Comparison of ENCODE assay signal across 24 cellular contexts in genomic region chr21:44995257-44995941, GRCh38. TPM values are rescaled to one million over a fixed set of nuclear protein-coding genes. Genes with fewer than 3 reads are reported as not detected.
DNase-seq lines count a peak whose midpoint lies in the region; ATAC-seq lines count a peak whose summit lies in the region.
"Had no signal": no experiment of that assay in that cellular context is flagged by ENCODE, and none has a peak within 500 bp of the region (broad histone marks: within the 10 kb centered on the region; RNA-seq: fewer than 3 reads in every experiment).

No MANE protein-coding gene starts in this region.

- H3K27me3 ChIP-seq in BLaER1 (no peaks in the 10 kb centered on the region), esophagus (ENCODE audit: control insufficient read depth in 1 of 2, insufficient read depth in 2 of 2, low read length in 2 of 2) (no peaks in the 10 kb centered on the region), muscle layer of colon (ENCODE audit: control insufficient read depth in 1 of 2, insufficient read depth in 2 of 2, low read length in 2 of 2) (no peaks in the 10 kb centered on the region)
- H3K27me3 ChIP-seq: colonic mucosa, upper lobe of left lung had no signal

- H3K4me1 ChIP-seq in BLaER1: peaks cover 100% of the 10 kb centered on the region
- peaks cover 8 to 28% of the 10 kb centered on the region in 2 donors for H3K4me1 ChIP-seq in esophagus (ENCODE audit: control insufficient read depth in 2 of 2, insufficient read depth in 2 of 2, low read length in 1 of 2)
- peaks cover 54% of the 10 kb centered on the region for H3K4me1 ChIP-seq in muscle layer of colon (ENCODE audit: insufficient read depth, low read length)
- H3K4me1 ChIP-seq: colonic mucosa had no signal

- DNase-seq in stimulated activated naive B cell treated with anti-CD40 and anti-IgM and Interleukin-4, amounts not matched to agents 10 μg/mL and 1 μg/mL and 100 μg/mL, for 72 hours: no peak
- DNase-seq in occipital lobe (lab: John Stamatoyannopoulos, UW) (no peak), COLO668 (lab: John Stamatoyannopoulos, UW; ENCODE audit: unreplicated experiment) (no peak), UCSD-AML1 (lab: John Stamatoyannopoulos, UW; ENCODE audit: unreplicated experiment) (no peak), DMS79 treated with DMSO at 0.1 percent for 48 hours (lab: John Stamatoyannopoulos, UW) (no peak)
- DNase-seq: activated CD4-positive, alpha-beta T cell treated with anti-CD3 and anti-CD28 coated beads, Interleukin-2, amount 10 ng/mL, durations not matched to agents 7 days and 5 days; activated CD8-positive, alpha-beta memory T cell treated with anti-CD3 and anti-CD28 coated beads, Interleukin-2, amount 10 ng/mL, durations not matched to agents 7 days and 5 days; activated naive CD4-positive, alpha-beta T cell treated with anti-CD3 and anti-CD28 coated beads for 36 hours; activated T-cell treated with anti-CD3 and anti-CD28 coated beads, Interleukin-2, amount 50 U/mL, for 72 hours; colonic mucosa; Karpas-422; MV-4-11; NCI-H526 treated with DMSO at 0.1 percent for 48 hours; retina; stimulated activated naive CD8-positive, alpha-beta T cell treated with anti-CD3 and anti-CD28 coated beads, Interleukin-15, Interleukin-2, amounts not matched to agents 100 U/mL and 50 U/mL, for 24 hours; T-helper 2 cell; WERI-Rb-1 had no signal

- H3K4me3 ChIP-seq in BLaER1: peak overlapping the region; percentile 25; the same call in 1 of the 2 replicates
- no peak overlapping the region for H3K4me3 ChIP-seq in esophagus (ENCODE audit: low read depth in 1 of 2, low read length in 2 of 2)
- H3K4me3 ChIP-seq in muscle layer of colon (ENCODE audit: low read depth in 1 of 2, low read length in 2 of 2): no peak overlapping the region
- H3K4me3 ChIP-seq: colonic mucosa, SK-N-MC, upper lobe of left lung had no signal

- H3K4me3 Mint-ChIP-seq in stimulated activated naive B cell treated with anti-CD40 and anti-IgM and Interleukin-4, amounts not matched to agents 10 μg/mL and 1 μg/mL and 100 μg/mL, for 72 hours: no peak overlapping the region
- H3K4me3 Mint-ChIP-seq: activated CD4-positive, alpha-beta T cell treated with anti-CD3 and anti-CD28 coated beads, Interleukin-2, amount 10 ng/mL, durations not matched to agents 7 days and 5 days; activated CD8-positive, alpha-beta memory T cell treated with anti-CD3 and anti-CD28 coated beads, Interleukin-2, amount 10 ng/mL, durations not matched to agents 7 days and 5 days; activated naive CD4-positive, alpha-beta T cell treated with anti-CD3 and anti-CD28 coated beads for 36 hours; activated T-cell treated with anti-CD3 and anti-CD28 coated beads, Interleukin-2, amount 50 U/mL, for 72 hours; B cell; memory B cell had no signal

- H3K27me3 Mint-ChIP-seq in stimulated activated naive B cell treated with anti-CD40 and anti-IgM and Interleukin-4, amounts not matched to agents 10 μg/mL and 1 μg/mL and 100 μg/mL, for 72 hours: peaks cover 28 to 31% of the 10 kb centered on the region in 2 donors
- H3K27me3 Mint-ChIP-seq: activated CD4-positive, alpha-beta T cell treated with anti-CD3 and anti-CD28 coated beads, Interleukin-2, amount 10 ng/mL, durations not matched to agents 7 days and 5 days; activated CD8-positive, alpha-beta memory T cell treated with anti-CD3 and anti-CD28 coated beads, Interleukin-2, amount 10 ng/mL, durations not matched to agents 7 days and 5 days had no signal

- H3K4me1 Mint-ChIP-seq in stimulated activated naive B cell treated with anti-CD40 and anti-IgM and Interleukin-4, amounts not matched to agents 10 μg/mL and 1 μg/mL and 100 μg/mL, for 72 hours: peaks cover 14 to 26% of the 10 kb centered on the region in 2 donors
- H3K4me1 Mint-ChIP-seq: activated CD4-positive, alpha-beta T cell treated with anti-CD3 and anti-CD28 coated beads, Interleukin-2, amount 10 ng/mL, durations not matched to agents 7 days and 5 days; activated CD8-positive, alpha-beta memory T cell treated with anti-CD3 and anti-CD28 coated beads, Interleukin-2, amount 10 ng/mL, durations not matched to agents 7 days and 5 days had no signal

- no peaks in the 10 kb centered on the region for H4K20me1 ChIP-seq in BLaER1

- H3K27ac Mint-ChIP-seq in stimulated activated naive B cell treated with anti-CD40 and anti-IgM and Interleukin-4, amounts not matched to agents 10 μg/mL and 1 μg/mL and 100 μg/mL, for 72 hours: peak overlapping the region; percentile 31
- H3K27ac Mint-ChIP-seq: activated CD4-positive, alpha-beta T cell treated with anti-CD3 and anti-CD28 coated beads, Interleukin-2, amount 10 ng/mL, durations not matched to agents 7 days and 5 days; activated CD8-positive, alpha-beta memory T cell treated with anti-CD3 and anti-CD28 coated beads, Interleukin-2, amount 10 ng/mL, durations not matched to agents 7 days and 5 days; activated naive CD4-positive, alpha-beta T cell treated with anti-CD3 and anti-CD28 coated beads for 36 hours; activated T-cell treated with anti-CD3 and anti-CD28 coated beads, Interleukin-2, amount 50 U/mL, for 72 hours; B cell; memory B cell had no signal

- 62 to 73% methylated on average over 26 of the region's 26 CpGs for WGBS in esophagus, 2 donors

- H3K36me3 Mint-ChIP-seq in stimulated activated naive B cell treated with anti-CD40 and anti-IgM and Interleukin-4, amounts not matched to agents 10 μg/mL and 1 μg/mL and 100 μg/mL, for 72 hours: no peaks in the 10 kb centered on the region
- H3K36me3 Mint-ChIP-seq: activated CD8-positive, alpha-beta memory T cell treated with anti-CD3 and anti-CD28 coated beads, Interleukin-2, amount 10 ng/mL, durations not matched to agents 7 days and 5 days; memory B cell had no signal

- no peaks in the 10 kb centered on the region for H3K9me3 ChIP-seq in BLaER1
- H3K9me3 ChIP-seq in esophagus (ENCODE audit: control insufficient read depth in 2 of 2, insufficient read depth in 1 of 2, low read depth in 1 of 2, low read length in 1 of 2): no peaks in the 10 kb centered on the region
- H3K9me3 ChIP-seq in muscle layer of colon (ENCODE audit: low read length): no peaks in the 10 kb centered on the region
- H3K9me3 ChIP-seq: colonic mucosa, upper lobe of left lung had no signal

- no peak for ATAC-seq in stimulated activated naive B cell treated with anti-CD40 and anti-IgM and Interleukin-4, amounts not matched to agents 10 μg/mL and 1 μg/mL and 100 μg/mL, for 72 hours (replicated peaks)
- ATAC-seq: activated CD8-positive, alpha-beta memory T cell treated with anti-CD3 and anti-CD28 coated beads, Interleukin-2, amount 10 ng/mL, durations not matched to agents 7 days and 5 days; activated T-cell treated with anti-CD3 and anti-CD28 coated beads, Interleukin-2, amount 50 U/mL, for 72 hours; stimulated activated naive CD8-positive, alpha-beta T cell treated with anti-CD3 and anti-CD28 coated beads, Interleukin-15, Interleukin-2, amounts not matched to agents 100 U/mL and 50 U/mL, for 24 hours had no signal

- no peaks in the 10 kb centered on the region for H3K9me3 Mint-ChIP-seq in stimulated activated naive B cell treated with anti-CD40 and anti-IgM and Interleukin-4, amounts not matched to agents 10 μg/mL and 1 μg/mL and 100 μg/mL, for 72 hours
- H3K9me3 Mint-ChIP-seq: activated CD4-positive, alpha-beta T cell treated with anti-CD3 and anti-CD28 coated beads, Interleukin-2, amount 10 ng/mL, durations not matched to agents 7 days and 5 days; activated naive CD4-positive, alpha-beta T cell treated with anti-CD3 and anti-CD28 coated beads for 36 hours; activated T-cell treated with anti-CD3 and anti-CD28 coated beads, Interleukin-2, amount 50 U/mL, for 72 hours; memory B cell had no signal

- H3K4me2 ChIP-seq in BLaER1: peak overlapping the region; percentile 99

- H3K36me3 ChIP-seq in BLaER1 (no peaks in the 10 kb centered on the region), esophagus (ENCODE audit: control insufficient read depth in 2 of 2, insufficient read depth in 2 of 2, low read length in 1 of 2) (no peaks in the 10 kb centered on the region), muscle layer of colon (ENCODE audit: insufficient read depth, low read length) (no peaks in the 10 kb centered on the region)
- H3K36me3 ChIP-seq: colonic mucosa, upper lobe of left lung, WERI-Rb-1 had no signal

- H3K27ac ChIP-seq in BLaER1: peak overlapping the region; percentile 95
- H3K27ac ChIP-seq in esophagus (ENCODE audit: low read depth in 2 of 2, low read length in 1 of 2): peak overlapping the region; percentile 34 to 70
- H3K27ac ChIP-seq in muscle layer of colon (ENCODE audit: low read depth, low read length): peak overlapping the region; percentile 24
- H3K27ac ChIP-seq: colonic mucosa, SK-N-MC, WERI-Rb-1 had no signal

- H3K9ac ChIP-seq in BLaER1: peak overlapping the region; percentile 85
- no peak overlapping the region for H3K9ac ChIP-seq in muscle layer of colon (ENCODE audit: low read length)

RNA-seq across cellular contexts. Expression of gene SLX9, which starts 55.6 kb away (rescaled TPM):
- 10 to 100 TPM; 12.4 to 16.1 TPM for polyA plus RNA-seq in esophagus
- 6.1 TPM for total RNA-seq in occipital lobe

Comparison
In these comparisons a context has a peak if more than half of its experiments do, and no peak if none do; other contexts are left out.
1. H3K27ac ChIP-seq: peak in every context shown above with its lines; median percentile 95 in BLaER1; 52 in esophagus; 24 in muscle layer of colon.